Comparison of ENCODE assay signal across 1 cellular context in genomic region chr16:51149251-51149661, GRCh38.
TF ChIP-seq lines count a peak whose summit lies in the region.

No MANE protein-coding gene starts in this region.

TF ChIP-seq in IMR-90, 13 proteins besides CTCF, POLR2A, EP300 and RAD21 (continued from another document):
- TF ChIP-seq NFE2L2 (IDR thresholded peaks at IDR 0.05; ENCODE audit: low read depth, low read length) (no peak), SMC3 (IDR thresholded peaks at IDR 0.05; ENCODE audit: low read depth, low read length) (no peak), FOS (IDR thresholded peaks at IDR 0.05; ENCODE audit: low read depth, low read length) (no peak), CHD1 (IDR thresholded peaks at IDR 0.05; ENCODE audit: low read depth, low read length) (no peak)
